8 cellular contexts compared by ENCODE assay signal in genomic region chr1:226814751-226815496, GRCh38. TPM values are rescaled to one million over a fixed set of nuclear protein-coding genes. Genes with fewer than 3 reads are reported as not detected.
A peak's percentile ranks its signal among the peaks of the same experiment; 100 is the strongest.
DNase-seq lines count a peak whose midpoint lies in the region; ATAC-seq and TF ChIP-seq lines count a peak whose summit lies in the region.

No MANE protein-coding gene starts in this region.

- H3K27me3 Mint-ChIP-seq in effector memory CD8-positive, alpha-beta T cell: no peaks in the 10 kb centered on the region

- no peaks in the 10 kb centered on the region for H3K27me3 ChIP-seq in ascending aorta
- no peaks in the 10 kb centered on the region for H3K27me3 ChIP-seq in stomach

- no peaks in the 10 kb centered on the region for H3K9me3 ChIP-seq in ascending aorta
- H3K9me3 ChIP-seq in stomach: no peaks in the 10 kb centered on the region

- no peaks in the 10 kb centered on the region for H3K9me3 Mint-ChIP-seq in effector memory CD8-positive, alpha-beta T cell

- H3K36me3 ChIP-seq in ascending aorta (no peaks in the 10 kb centered on the region), stomach (no peaks in the 10 kb centered on the region)

- H3K4me1 Mint-ChIP-seq in effector memory CD8-positive, alpha-beta T cell (ENCODE audit: low read depth in 2 of 2): no peaks in the 10 kb centered on the region

- intact Hi-C loops in ascending aorta (cut with DNase I) (no loop called here), stomach (cut with DNase I; ENCODE audit: low total_unique reads) (no loop called here)

- TF ChIP-seq POLR2A in stomach (IDR thresholded peaks at IDR 0.05): no peak

- no peaks in the 10 kb centered on the region for H3K36me3 Mint-ChIP-seq in effector memory CD8-positive, alpha-beta T cell (ENCODE audit: insufficient read depth)

- H3K4me3 ChIP-seq in ascending aorta: no peak overlapping the region
- H3K4me3 ChIP-seq in stomach: no peak overlapping the region

- H3K4me1 ChIP-seq in ascending aorta: peaks cover 0 to 10% of the 10 kb centered on the region in 2 donors
- peaks cover 7 to 21% (median 14%) of the 10 kb centered on the region in 4 donors for H3K4me1 ChIP-seq in stomach

- H3K27ac ChIP-seq in ascending aorta: peak overlapping the region; percentile 59 to 64
- H3K27ac ChIP-seq in stomach: peak overlapping the region; percentile 60 to 88 (median 77)

- peak; percentile 76 for TF ChIP-seq EP300 in stomach (IDR thresholded peaks at IDR 0.05)

- no peak overlapping the region for H3K4me3 Mint-ChIP-seq in effector memory CD8-positive, alpha-beta T cell

- ATAC-seq in effector memory CD8-positive, alpha-beta T cell (replicated peaks): no peak
- no peak for ATAC-seq in GM21723 (IDR thresholded peaks at IDR 0.05; ENCODE audit: unreplicated experiment)

- peak; percentile 79 for DNase-seq in AG20443 (ENCODE audit: low spot score)
- DNase-seq in NCI-H146 treated with DMSO at 0.1 percent for 48 hours (lab: John Stamatoyannopoulos, UW; ENCODE audit: unreplicated experiment): peak; percentile 91
- peak; percentile 23 to 80 for DNase-seq in ascending aorta (ENCODE audit: low spot score in 2 of 2)
- peak in 31 of 51 donors; percentile 6 to 77 (median 32) for DNase-seq in hypothalamus (lab: John Stamatoyannopoulos, UW)
- DNase-seq in stomach: peak; percentile 63
- no peak for DNase-seq in effector memory CD8-positive, alpha-beta T cell
- DNase-seq in NCI-H446 treated with DMSO at 0.1 percent for 48 hours (lab: John Stamatoyannopoulos, UW): no peak

- TF ChIP-seq CTCF in ascending aorta (IDR thresholded peaks at IDR 0.05) (no peak), stomach (IDR thresholded peaks at IDR 0.05) (no peak)

- WGBS in stomach, 5 donors: 16 to 31% (median 27%) methylated on average over 10 of the region's 10 CpGs

- no peak overlapping the region for H3K27ac Mint-ChIP-seq in effector memory CD8-positive, alpha-beta T cell

RNA-seq across cellular contexts. Expression of gene PSEN2, which starts 55.5 kb away (rescaled TPM):
- total RNA-seq in ascending aorta (26.5 TPM), stomach (10 to 100 TPM in 4 of 5 donors, 1 to 10 TPM in 1; 2.7 to 36.2 (median 22.8) TPM)
- 10 to 100 TPM in 1 of 3 donors, 1 to 10 TPM in 2; 6.3 to 11.8 (median 8.8) TPM for polyA plus RNA-seq in stomach

Comparison
In these comparisons a context has a peak if more than half of its experiments do, and no peak if none do; other contexts are left out.
1. DNase-seq: peak in AG20443 (single experiment), NCI-H146 treated with DMSO at 0.1 percent for 48 hours (single experiment), ascending aorta (2 of 2), hypothalamus (31 of 51) and stomach (single experiment); none in effector memory CD8-positive, alpha-beta T cell (0 of 3) and NCI-H446 treated with DMSO at 0.1 percent for 48 hours (single experiment).